21 cellular contexts compared by ENCODE assay signal in genomic region chr4:121791481-121791880, GRCh38. TPM values are rescaled to one million over a fixed set of nuclear protein-coding genes. Genes with fewer than 3 reads are reported as not detected.
DNase-seq lines count a peak whose midpoint lies in the region; ATAC-seq and TF ChIP-seq lines count a peak whose summit lies in the region.
"Had no signal": no experiment of that assay in that cellular context is flagged by ENCODE, and none has a peak within 500 bp of the region (broad histone marks: within the 10 kb centered on the region; RNA-seq: fewer than 3 reads in every experiment).

No MANE protein-coding gene starts in this region.

- H3K36me3 Mint-ChIP-seq in stimulated activated effector memory CD8-positive, alpha-beta T cell treated with anti-CD3 and anti-CD28 coated beads, Interleukin-12 subunit alpha, Interleukin-12 subunit beta, amount 100 ng/mL, for 72 hours = no peaks in the 10 kb centered on the region
- H3K36me3 Mint-ChIP-seq: memory B cell; naive thymus-derived CD8-positive, alpha-beta T cell had no signal

- TF ChIP-seq CTCF in AG04449 (IDR thresholded peaks at IDR 0.05; ENCODE audit: insufficient read depth, low read length, missing control alignments) (no peak), fibroblast of villous mesenchyme (IDR thresholded peaks at IDR 0.05; ENCODE audit: insufficient read depth, low read depth, low read length) (no peak), thyroid gland (IDR thresholded peaks at IDR 0.05) (no peak)

- no peaks in the 10 kb centered on the region for H3K36me3 ChIP-seq in adipocyte (ENCODE audit: control insufficient read depth, insufficient read depth, low read length, severe bottlenecking)
- H3K36me3 ChIP-seq in thyroid gland = no peaks in the 10 kb centered on the region
- H3K36me3 ChIP-seq: upper lobe of right lung had no signal

- H3K9me3 ChIP-seq in adipocyte (ENCODE audit: control insufficient read depth, low read length) = no peaks in the 10 kb centered on the region
- H3K9me3 ChIP-seq in thyroid gland = no peaks in the 10 kb centered on the region
- H3K9me3 ChIP-seq: upper lobe of right lung had no signal

- H3K4me1 ChIP-seq in adipocyte (ENCODE audit: control insufficient read depth, insufficient read depth, low read length) = peaks cover 41% of the 10 kb centered on the region
- no peaks in the 10 kb centered on the region for H3K4me1 ChIP-seq in thyroid gland

- no peak overlapping the region for H3K27ac Mint-ChIP-seq in stimulated activated effector memory CD8-positive, alpha-beta T cell treated with anti-CD3 and anti-CD28 coated beads, Interleukin-12 subunit alpha, Interleukin-12 subunit beta, amount 100 ng/mL, for 72 hours
- H3K27ac Mint-ChIP-seq: memory B cell; naive thymus-derived CD8-positive, alpha-beta T cell; stimulated activated naive CD8-positive, alpha-beta T cell treated with anti-CD3 and anti-CD28 coated beads, Interleukin-15, amount 100 ng/mL, for 72 hours had no signal

- no peaks in the 10 kb centered on the region for H3K9me3 Mint-ChIP-seq in stimulated activated effector memory CD8-positive, alpha-beta T cell treated with anti-CD3 and anti-CD28 coated beads, Interleukin-12 subunit alpha, Interleukin-12 subunit beta, amount 100 ng/mL, for 72 hours
- H3K9me3 Mint-ChIP-seq: memory B cell; naive thymus-derived CD8-positive, alpha-beta T cell; stimulated activated naive CD8-positive, alpha-beta T cell treated with anti-CD3 and anti-CD28 coated beads, Interleukin-15, amount 100 ng/mL, for 72 hours had no signal

- no peak overlapping the region for H3K27ac ChIP-seq in thyroid gland
- H3K27ac ChIP-seq: coronary artery, upper lobe of right lung had no signal

- intact Hi-C loops in thyroid gland (cut with DNase I) = no loop called here

- H3K4me1 Mint-ChIP-seq in stimulated activated effector memory CD8-positive, alpha-beta T cell treated with anti-CD3 and anti-CD28 coated beads, Interleukin-12 subunit alpha, Interleukin-12 subunit beta, amount 100 ng/mL, for 72 hours = peaks cover 30% of the 10 kb centered on the region

- peak; percentile 74 for DNase-seq in AG04449 (ENCODE audit: low read depth, low spot score)
- DNase-seq in H4 (ENCODE audit: low spot score) = peak; percentile 10
- DNase-seq in adipocyte (ENCODE audit: low read depth) = peak; percentile 61
- peak; percentile 68 for DNase-seq in fibroblast of villous mesenchyme (ENCODE audit: low read depth)
- DNase-seq in thyroid gland = no peak
- no peak for DNase-seq in stimulated activated effector memory CD8-positive, alpha-beta T cell treated with anti-CD3 and anti-CD28 coated beads, Interleukin-12 subunit alpha, Interleukin-12 subunit beta, amount 100 ng/mL, for 72 hours (ENCODE audit: low spot score in 2 of 2)
- DNase-seq in activated naive CD4-positive, alpha-beta T cell treated with Interleukin-2 at 50 U/mL for 16 hours = no peak
- DNase-seq in activated CD8-positive, alpha-beta memory T cell treated with anti-CD3 and anti-CD28 coated beads, Interleukin-2, amount 50 U/mL, for 48 hours = no peak
- DNase-seq: activated CD4-positive, alpha-beta T cell treated with anti-CD3 and anti-CD28 coated beads, Interleukin-2, amount 50 U/mL, for 48 hours; activated T-cell treated with anti-CD3 and anti-CD28 coated beads for 4 hours; aorta; Kasumi-1; kidney; naive thymus-derived CD8-positive, alpha-beta T cell; NCI-H1105 treated with DMSO at 0.1 percent for 48 hours; stimulated activated naive CD8-positive, alpha-beta T cell treated with anti-CD3 and anti-CD28 coated beads, Interleukin-15, amount 100 ng/mL, for 72 hours; upper lobe of right lung had no signal

- WGBS in thyroid gland, 2 donors = 92% methylated on average over 5 of the region's 5 CpGs

- TF ChIP-seq POLR2A in thyroid gland (IDR thresholded peaks at IDR 0.05) = no peak

- H3K27me3 ChIP-seq in adipocyte (replicated peaks; ENCODE audit: control insufficient read depth, insufficient read depth, low read length) (no peaks in the 10 kb centered on the region), thyroid gland (no peaks in the 10 kb centered on the region)

- POLR2A ChIA-PET in AG04449 (lab: Yijun Ruan, JAX) = interaction anchor here (0.7 kb wide), 1 partner anchor 123 kb away, joined by 4 read pairs; no protein-coding TSS in a partner anchor

- CTCF ChIA-PET in AG04449 (lab: Yijun Ruan, JAX) = no interaction called here

- H3K4me3 Mint-ChIP-seq in stimulated activated effector memory CD8-positive, alpha-beta T cell treated with anti-CD3 and anti-CD28 coated beads, Interleukin-12 subunit alpha, Interleukin-12 subunit beta, amount 100 ng/mL, for 72 hours = no peak overlapping the region
- H3K4me3 Mint-ChIP-seq: memory B cell; naive thymus-derived CD8-positive, alpha-beta T cell; stimulated activated naive CD8-positive, alpha-beta T cell treated with anti-CD3 and anti-CD28 coated beads, Interleukin-15, amount 100 ng/mL, for 72 hours had no signal

- H3K9ac ChIP-seq in adipocyte (ENCODE audit: low read length) = no peak overlapping the region

- no peak overlapping the region for H3K4me3 ChIP-seq in AG04449 (ENCODE audit: low read depth, low read length)
- H3K4me3 ChIP-seq in adipocyte (ENCODE audit: low read length) = no peak overlapping the region
- no peak overlapping the region for H3K4me3 ChIP-seq in fibroblast of villous mesenchyme (ENCODE audit: low read depth, low read length)
- H3K4me3 ChIP-seq in thyroid gland (replicated peaks in 1 of 3) = no peak overlapping the region
- H3K4me3 ChIP-seq: coronary artery, upper lobe of right lung had no signal

- ATAC-seq in stimulated activated effector memory CD8-positive, alpha-beta T cell treated with anti-CD3 and anti-CD28 coated beads, Interleukin-12 subunit alpha, Interleukin-12 subunit beta, amount 100 ng/mL, for 72 hours = no peak
- ATAC-seq: naive thymus-derived CD8-positive, alpha-beta T cell; sciatic nerve; stimulated activated naive CD8-positive, alpha-beta T cell treated with anti-CD3 and anti-CD28 coated beads, Interleukin-15, amount 100 ng/mL, for 72 hours; upper lobe of right lung had no signal

RNA-seq across cellular contexts. Expression of gene EXOSC9, which starts 9.6 kb away (rescaled TPM):
- total RNA-seq in H4 (2014; rRNA removed; shearing (Covaris generic)) = 57.6 and 75.5 TPM in 2 replicates
- total RNA-seq in fibroblast of villous mesenchyme (27.1 and 34.5 TPM in 2 replicates), thyroid gland (10 to 100 TPM in 3 of 4 donors, 1 to 10 TPM in 1; 9.6 to 21.0 (median 15.6) TPM)

RNA-seq across cellular contexts. Expression of gene SMIM43, which starts 26.5 kb away (rescaled TPM):
- total RNA-seq in H4 (2014; rRNA removed; shearing (Covaris generic)) = not detected in 2 replicates
- total RNA-seq in fibroblast of villous mesenchyme = 0.43 and 0.64 TPM in 2 replicates
- total RNA-seq in thyroid gland = not detected
- total RNA-seq: aorta; kidney; naive thymus-derived CD8-positive, alpha-beta T cell; T-helper 2 cell treated with Interferon-gamma antibody and Interleukin-4, amounts not matched to agents 100 ng/mL and 5 ng/mL, for 36 hours; upper lobe of right lung had no signal

RNA-seq across cellular contexts. Expression of gene CCNA2, which starts 32.2 kb away (rescaled TPM):
- 119 and 132 TPM in 2 replicates for total RNA-seq in H4 (2014; rRNA removed; shearing (Covaris generic))
- total RNA-seq in fibroblast of villous mesenchyme (27.1 and 54.0 TPM in 2 replicates), thyroid gland (1 to 10 TPM; 1.0 to 1.5 (median 1.3) TPM)

Comparison
In these comparisons a context has a peak if more than half of its experiments do, and no peak if none do; other contexts are left out.
1. DNase-seq: peak in AG04449 (single experiment), H4 (single experiment), adipocyte (single experiment) and fibroblast of villous mesenchyme (single experiment); none in thyroid gland (0 of 2), stimulated activated effector memory CD8-positive, alpha-beta T cell treated with anti-CD3 and anti-CD28 coated beads, Interleukin-12 subunit alpha, Interleukin-12 subunit beta, amount 100 ng/mL, for 72 hours (0 of 2), activated naive CD4-positive, alpha-beta T cell treated with Interleukin-2 at 50 U/mL for 16 hours (single experiment) and activated CD8-positive, alpha-beta memory T cell treated with anti-CD3 and anti-CD28 coated beads, Interleukin-2, amount 50 U/mL, for 48 hours (single experiment).
2. RNA of gene CCNA2, which starts 32.2 kb away (total RNA-seq): 119 to 132 TPM in H4 and 27.1 to 54.0 TPM in fibroblast of villous mesenchyme; 1.0 to 1.5 TPM in thyroid gland; every median in the first group is over 10 times any median in the second.